In the genomic region with DNA sequence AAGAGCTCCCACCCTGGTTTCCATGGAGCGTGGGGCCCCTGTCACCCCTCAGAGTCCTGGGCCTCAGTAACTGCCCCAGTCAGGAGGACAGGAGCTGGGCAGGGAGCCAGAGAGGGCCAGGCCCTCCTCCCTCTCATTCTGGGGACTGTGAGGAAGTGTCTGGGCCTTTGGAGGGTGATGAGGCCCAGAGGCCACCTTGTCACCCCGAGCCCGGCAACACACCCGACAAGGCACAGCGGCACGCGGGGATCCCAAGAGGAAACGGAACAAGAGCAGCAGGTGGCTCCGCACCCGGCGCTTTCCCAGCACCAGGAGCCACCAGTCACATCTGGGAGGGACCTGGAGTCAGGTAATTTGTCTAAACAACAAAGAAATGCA, we compare ENCODE assay signal across 26 cellular contexts.
DNase-seq lines count a peak whose midpoint lies in the region; ATAC-seq, FAIRE-seq and TF ChIP-seq lines count a peak whose summit lies in the region.
"Had no signal": no experiment of that assay in that cellular context is flagged by ENCODE, and none has a peak within 500 bp of the region (broad histone marks: within the 10 kb centered on the region; RNA-seq: fewer than 3 reads in every experiment).

No MANE protein-coding gene starts in this region.

- TF ChIP-seq CTCF in RWPE2 (IDR thresholded peaks at IDR 0.05; ENCODE audit: poor library complexity, severe bottlenecking), result no peak
- TF ChIP-seq CTCF in pancreas (IDR thresholded peaks at IDR 0.05), result no peak
- TF ChIP-seq CTCF in right lobe of liver (IDR thresholded peaks at IDR 0.05), result no peak

- H3K9me3 ChIP-seq in RWPE2 (ENCODE audit: severe bottlenecking), result no peaks in the 10 kb centered on the region
- no peaks in the 10 kb centered on the region for H3K9me3 ChIP-seq in pancreas
- no peaks in the 10 kb centered on the region for H3K9me3 ChIP-seq in right lobe of liver
- H3K9me3 ChIP-seq: ascending aorta, sigmoid colon, tibial nerve had no signal

- intact Hi-C loops in pancreas (cut with DNase I) (no loop called here), right lobe of liver (cut with DNase I) (no loop called here)

- H3K4me3 ChIP-seq in RWPE2 (ENCODE audit: severe bottlenecking), result no peak overlapping the region
- no peak overlapping the region for H3K4me3 ChIP-seq in pancreas
- no peak overlapping the region for H3K4me3 ChIP-seq in right lobe of liver
- H3K4me3 ChIP-seq: ascending aorta, dorsolateral prefrontal cortex, sigmoid colon, tibial nerve had no signal

- ATAC-seq in RWPE2 (ENCODE audit: low read depth), result no peak
- peak in 3 of 4 donors; percentile 17 to 49 (median 24) for ATAC-seq in pancreas
- ATAC-seq in GM21717 (IDR thresholded peaks at IDR 0.05; ENCODE audit: unreplicated experiment), result no peak
- no peak for ATAC-seq in right lobe of liver
- ATAC-seq: activated CD8-positive, alpha-beta T cell treated with anti-CD3 and anti-CD28 coated beads for 36 hours; naive thymus-derived CD8-positive, alpha-beta T cell had no signal

- no peak for FAIRE-seq in pancreas (lab: Jason Lieb, UNC)
- FAIRE-seq: endothelial cell of umbilical vein had no signal

- no peaks in the 10 kb centered on the region for H3K27me3 ChIP-seq in RWPE2 (ENCODE audit: insufficient read depth, poor library complexity, severe bottlenecking)
- H3K27me3 ChIP-seq in pancreas, result no peaks in the 10 kb centered on the region
- H3K27me3 ChIP-seq in right lobe of liver, result no peaks in the 10 kb centered on the region
- H3K27me3 ChIP-seq: ascending aorta had no signal

- DNase-seq in HUDEP-2 (lab: John Stamatoyannopoulos, UW; ENCODE audit: unreplicated experiment in 76 of 76), result peak in 39 of 76 experiments; percentile 4 to 53 (median 27)
- no peak for DNase-seq in RWPE2 (ENCODE audit: low spot score)
- peak; percentile 21 for DNase-seq in kidney tubule cell (ENCODE audit: low spot score)
- DNase-seq in pancreas, result peak in 2 of 6 donors; percentile 17 to 56
- DNase-seq in right lobe of liver, result no peak
- no peak for DNase-seq in stimulated activated CD4-positive, alpha-beta T cell treated with anti-CD3 and anti-CD28 coated beads, Interleukin-12 subunit alpha, Interleukin-12 subunit beta, amount 100 ng/mL, for 4 hours
- DNase-seq: activated CD4-positive, CD25-positive, alpha-beta regulatory T cell treated with anti-CD3 and anti-CD28 coated beads, Interleukin-2, amount 50 U/mL, for 72 hours; activated CD8-positive, alpha-beta T cell treated with anti-CD3 and anti-CD28 coated beads for 36 hours; activated effector memory CD4-positive, alpha-beta T cell treated with Interleukin-2 at 50 U/mL for 16 hours; activated naive CD8-positive, alpha-beta T cell treated with anti-CD3 and anti-CD28 coated beads for 36 hours; activated T-cell treated with anti-CD3 and anti-CD28 coated beads for 4 hours; CD4-positive, alpha-beta memory T cell; dorsolateral prefrontal cortex; GOT3; midbrain; naive thymus-derived CD8-positive, alpha-beta T cell; NCI-H1694; NCI-H2227 treated with DMSO at 0.1 percent for 48 hours; OCI-M1; SHP77 treated with DMSO at 0.1 percent for 48 hours; sigmoid colon had no signal

- TF ChIP-seq POLR2A in right lobe of liver (IDR thresholded peaks at IDR 0.05), result no peak

- H3K27ac ChIP-seq in RWPE2 (ENCODE audit: poor library complexity, severe bottlenecking), result peak overlapping the region; percentile 7
- no peak overlapping the region for H3K27ac ChIP-seq in pancreas
- no peak overlapping the region for H3K27ac ChIP-seq in right lobe of liver
- H3K27ac ChIP-seq: ascending aorta, dorsolateral prefrontal cortex, KMS-11, sigmoid colon, tibial nerve had no signal

- 56 to 63% methylated on average over 11 of the region's 11 CpGs for WGBS in pancreas, 2 donors
- WGBS in right lobe of liver (ENCODE audit: insufficient coverage, low coverage, low lambda C conversion rate, missing lambda C conversion rate), result no CpG with 5 or more reads among the region's 11 CpGs

- peaks cover 13% of the 10 kb centered on the region for H3K4me1 ChIP-seq in RWPE2 (ENCODE audit: insufficient read depth, poor library complexity, severe bottlenecking)
- H3K4me1 ChIP-seq in pancreas, result no peaks in the 10 kb centered on the region
- H3K4me1 ChIP-seq in right lobe of liver, result no peaks in the 10 kb centered on the region
- H3K4me1 ChIP-seq: ascending aorta, sigmoid colon, tibial nerve had no signal

- peaks cover 29% of the 10 kb centered on the region for H3K36me3 ChIP-seq in RWPE2 (ENCODE audit: low read depth)
- no peaks in the 10 kb centered on the region for H3K36me3 ChIP-seq in pancreas
- no peaks in the 10 kb centered on the region for H3K36me3 ChIP-seq in right lobe of liver
- H3K36me3 ChIP-seq: ascending aorta, sigmoid colon, tibial nerve had no signal

Comparison
In these comparisons a context has a peak if more than half of its experiments do, and no peak if none do; other contexts are left out.
1. DNase-seq: peak in HUDEP-2 (39 of 76) and kidney tubule cell (single experiment); none in RWPE2 (single experiment), right lobe of liver (0 of 3) and stimulated activated CD4-positive, alpha-beta T cell treated with anti-CD3 and anti-CD28 coated beads, Interleukin-12 subunit alpha, Interleukin-12 subunit beta, amount 100 ng/mL, for 4 hours (single experiment).
2. ATAC-seq: peak in pancreas (3 of 4); none in RWPE2 (single experiment), GM21717 (single experiment) and right lobe of liver (0 of 4).